ENCODE assay signal across 1 cellular context in genomic region chr20:31722388-31723281, GRCh38.
TF ChIP-seq lines count a peak whose summit lies in the region.

Gene BCL2L1, minus strand, starts transcription at chr20:31722868. Its CDS starts 650 bp downstream, at chr20:31722218.

TF ChIP-seq in HepG2, 621 proteins besides CTCF, POLR2A, EP300 and RAD21 (continued from another document and continues in another):
- TF ChIP-seq HCFC1 (IDR thresholded peaks at IDR 0.05; ENCODE audit: low read depth, low read length) (no peak), AGO1 (IDR thresholded peaks at IDR 0.05; ENCODE audit: low read depth, low read length, poor library complexity, severe bottlenecking) (no peak), BHLHE40 (IDR thresholded peaks at IDR 0.05; ENCODE audit: low read length) (peak; percentile 54; the same call in 1 of the 2 replicates), ZNF343 (CRISPR knock-in tag; IDR thresholded peaks at IDR 0.05) (peak; percentile 90), ZSCAN22 (CRISPR knock-in tag; IDR thresholded peaks at IDR 0.05) (peak; percentile 93), ZNF800 (CRISPR knock-in tag; IDR thresholded peaks at IDR 0.05) (no peak), ZSCAN29 (CRISPR knock-in tag; conservative IDR thresholded peaks at IDR 0.05) (no peak; the same call in 1 of the 2 replicates), ZNF572 (CRISPR knock-in tag; IDR thresholded peaks at IDR 0.05) (no peak; the same call in 1 of the 2 replicates), FOXM1 (CRISPR knock-in tag; IDR thresholded peaks at IDR 0.05) (no peak), CBX1 (IDR thresholded peaks at IDR 0.05; ENCODE audit: low read depth) (peak; percentile 78), NFIC (IDR thresholded peaks at IDR 0.05; ENCODE audit: low read length) (0 out of 2 replicates have a peak, but pooled peaks have one; percentile 52), ZNF792 (CRISPR knock-in tag; IDR thresholded peaks at IDR 0.05) (no peak), SMYD3 (CRISPR knock-in tag; IDR thresholded peaks at IDR 0.05) (no peak), BRF2 (CRISPR knock-in tag; IDR thresholded peaks at IDR 0.05) (no peak), ZNF512B (CRISPR knock-in tag; IDR thresholded peaks at IDR 0.05; ENCODE audit: borderline replicate concordance) (no peak), FIP1L1 (IDR thresholded peaks at IDR 0.05; ENCODE audit: borderline replicate concordance, insufficient read depth, low read depth, low read length) (peak; percentile 89; the same call in 1 of the 2 replicates), MED8 (CRISPR knock-in tag; IDR thresholded peaks at IDR 0.05; ENCODE audit: insufficient replicate concordance) (peak; percentile 53), TAF1 (CRISPR knock-in tag; IDR thresholded peaks at IDR 0.05) (peak; percentile 73), MLXIP (CRISPR knock-in tag; IDR thresholded peaks at IDR 0.05; ENCODE audit: borderline replicate concordance) (no peak), ZNF513 (CRISPR knock-in tag; conservative IDR thresholded peaks at IDR 0.05) (no peak), ZNF18 (CRISPR knock-in tag; IDR thresholded peaks at IDR 0.05; ENCODE audit: insufficient replicate concordance) (no peak), HDAC2 (CRISPR knock-in tag; IDR thresholded peaks at IDR 0.05) (0 out of 2 replicates have a peak, but pooled peaks have one; percentile 19), KLF6 (CRISPR knock-in tag; IDR thresholded peaks at IDR 0.05) (0 out of 2 replicates have a peak, but pooled peaks have one; percentile 62), FOXC1 (CRISPR knock-in tag; IDR thresholded peaks at IDR 0.05; ENCODE audit: borderline replicate concordance) (no peak), CREBL2 (CRISPR knock-in tag; IDR thresholded peaks at IDR 0.05; ENCODE audit: borderline replicate concordance) (no peak), REL (CRISPR knock-in tag; conservative IDR thresholded peaks at IDR 0.05) (no peak), ZNF354B (CRISPR knock-in tag; IDR thresholded peaks at IDR 0.05) (no peak), FOXP4 (CRISPR knock-in tag; IDR thresholded peaks at IDR 0.05) (no peak), HNF1B (CRISPR knock-in tag; IDR thresholded peaks at IDR 0.05) (no peak), ZNF720 (CRISPR knock-in tag; IDR thresholded peaks at IDR 0.05) (no peak), SIX1 (CRISPR knock-in tag; IDR thresholded peaks at IDR 0.05; ENCODE audit: borderline replicate concordance) (peak; percentile 52), BATF2 (CRISPR knock-in tag; IDR thresholded peaks at IDR 0.05) (peak; percentile 72; the same call in 1 of the 2 replicates)
